In genomic region chr22:39176067-39176621, GRCh38 we compare ENCODE assay signal across 1 cellular context.
TF ChIP-seq lines count a peak whose summit lies in the region.

No MANE protein-coding gene starts in this region.

TF ChIP-seq in HepG2, 621 proteins besides CTCF, POLR2A, EP300 and RAD21 (continued from another document and continues in another):
- TF ChIP-seq MXD3 (CRISPR knock-in tag; IDR thresholded peaks at IDR 0.05) (peak; percentile 52; the same call in 1 of the 2 replicates), THAP11 (CRISPR knock-in tag; IDR thresholded peaks at IDR 0.05) (0 out of 2 replicates have a peak, but pooled peaks have one; percentile 20), SMARCC2 (IDR thresholded peaks at IDR 0.05) (no peak), IRX3 (CRISPR knock-in tag; IDR thresholded peaks at IDR 0.05; ENCODE audit: borderline replicate concordance, low read depth) (no peak), ZNF260 (CRISPR knock-in tag; IDR thresholded peaks at IDR 0.05; ENCODE audit: borderline replicate concordance, low read depth) (no peak), ZNF780A (CRISPR knock-in tag; IDR thresholded peaks at IDR 0.05) (no peak), ZHX2 (IDR thresholded peaks at IDR 0.05; ENCODE audit: low read depth) (no peak), ZHX2 (CRISPR knock-in tag; IDR thresholded peaks at IDR 0.05; ENCODE audit: borderline replicate concordance) (no peak), ZNF879 (CRISPR knock-in tag; IDR thresholded peaks at IDR 0.05) (no peak), CAMTA2 (CRISPR knock-in tag; IDR thresholded peaks at IDR 0.05; ENCODE audit: borderline replicate concordance) (no peak), BCLAF1 (IDR thresholded peaks at IDR 0.05) (no peak), ZNF557 (CRISPR knock-in tag; IDR thresholded peaks at IDR 0.05) (no peak), ASH2L (IDR thresholded peaks at IDR 0.05; ENCODE audit: insufficient read length, low read depth, low read length) (no peak), SATB2 (CRISPR knock-in tag; IDR thresholded peaks at IDR 0.05) (no peak), ZNF816 (CRISPR knock-in tag; IDR thresholded peaks at IDR 0.05; ENCODE audit: borderline replicate concordance) (no peak), LBX2 (CRISPR knock-in tag; IDR thresholded peaks at IDR 0.05; ENCODE audit: borderline replicate concordance) (no peak), TOPORS (CRISPR knock-in tag; IDR thresholded peaks at IDR 0.05) (no peak), ZHX1 (CRISPR knock-in tag; IDR thresholded peaks at IDR 0.05; ENCODE audit: low read depth) (no peak), ZNF232 (CRISPR knock-in tag; IDR thresholded peaks at IDR 0.05; ENCODE audit: borderline replicate concordance) (no peak), TSC22D2 (CRISPR knock-in tag; IDR thresholded peaks at IDR 0.05; ENCODE audit: borderline replicate concordance) (no peak), GABPB1 (CRISPR knock-in tag; IDR thresholded peaks at IDR 0.05) (peak; percentile 72), ZNF737 (CRISPR knock-in tag; IDR thresholded peaks at IDR 0.05; ENCODE audit: borderline replicate concordance) (no peak), RBM39 (IDR thresholded peaks at IDR 0.05; ENCODE audit: low read depth, low read length, poor library complexity, severe bottlenecking) (no peak), ZNF782 (CRISPR knock-in tag; IDR thresholded peaks at IDR 0.05; ENCODE audit: borderline replicate concordance) (no peak), SPEN (CRISPR knock-in tag; IDR thresholded peaks at IDR 0.05; ENCODE audit: low read depth) (peak; percentile 70), HOMEZ (CRISPR knock-in tag; IDR thresholded peaks at IDR 0.05; ENCODE audit: low read depth) (no peak), HOXA7 (CRISPR knock-in tag; IDR thresholded peaks at IDR 0.05) (no peak), REPIN1 (CRISPR knock-in tag; IDR thresholded peaks at IDR 0.05; ENCODE audit: borderline replicate concordance, low read depth) (no peak), RARA (CRISPR knock-in tag; IDR thresholded peaks at IDR 0.05) (peak; percentile 87), ZNF710 (CRISPR knock-in tag; IDR thresholded peaks at IDR 0.05; ENCODE audit: borderline replicate concordance) (0 out of 2 replicates have a peak, but pooled peaks have one; percentile 56), ZNF430 (CRISPR knock-in tag; IDR thresholded peaks at IDR 0.05) (peak; percentile 100), BCL6 (CRISPR knock-in tag; IDR thresholded peaks at IDR 0.05) (peak; percentile 87), USF2 (IDR thresholded peaks at IDR 0.05; ENCODE audit: low read depth, low read length) (no peak), USF2 (CRISPR knock-in tag; IDR thresholded peaks at IDR 0.05; ENCODE audit: borderline replicate concordance) (no peak), ZKSCAN8 (CRISPR knock-in tag; IDR thresholded peaks at IDR 0.05; ENCODE audit: borderline replicate concordance) (0 out of 2 replicates have a peak, but pooled peaks have one; percentile 19), ZNF256 (CRISPR knock-in tag; conservative IDR thresholded peaks at IDR 0.05) (no peak), ZNF468 (CRISPR knock-in tag; IDR thresholded peaks at IDR 0.05) (no peak), KLF9 (CRISPR knock-in tag; IDR thresholded peaks at IDR 0.05; ENCODE audit: low read depth) (no peak), CSRNP2 (CRISPR knock-in tag; conservative IDR thresholded peaks at IDR 0.05; ENCODE audit: low read depth) (no peak), ZEB1 (IDR thresholded peaks at IDR 0.05; ENCODE audit: insufficient replicate concordance, low read depth) (no peak), ZNF234 (CRISPR knock-in tag; conservative IDR thresholded peaks at IDR 0.05) (no peak), HDAC2 (CRISPR knock-in tag; IDR thresholded peaks at IDR 0.05) (peak; percentile 58), ARNT2 (CRISPR knock-in tag; IDR thresholded peaks at IDR 0.05; ENCODE audit: low read depth) (no peak)
